In genomic region chr12:131949431-131950181, GRCh38 we compare ENCODE assay signal across 8 cellular contexts. TPM values are rescaled to one million over a fixed set of nuclear protein-coding genes. Genes with fewer than 3 reads are reported as not detected.
DNase-seq lines count a peak whose midpoint lies in the region; ATAC-seq, FAIRE-seq and TF ChIP-seq lines count a peak whose summit lies in the region.

Gene EP400 (plus strand): TSS chr12:131949942. CDS start chr12:131960620, 10,678 bp downstream.

- H3K27me3 Mint-ChIP-seq in T-helper 2 cell treated with Interferon-gamma antibody and Interleukin-4, amounts not matched to agents 5 μg/mL and 100 μg/mL, for 36 hours (ENCODE audit: low read depth) = no peaks in the 10 kb centered on the region
- no peaks in the 10 kb centered on the region for H3K27me3 Mint-ChIP-seq in astrocyte (ENCODE audit: low read depth, unreplicated experiment)

- no peak for FAIRE-seq in astrocyte (lab: Jason Lieb, UNC)

- no peaks in the 10 kb centered on the region for H3K9me3 Mint-ChIP-seq in T-helper 2 cell treated with Interferon-gamma antibody and Interleukin-4, amounts not matched to agents 5 μg/mL and 100 μg/mL, for 36 hours
- no peaks in the 10 kb centered on the region for H3K9me3 Mint-ChIP-seq in astrocyte (ENCODE audit: unreplicated experiment)

- H3K9me3 ChIP-seq in astrocyte (ENCODE audit: insufficient read depth, low read depth, low read length) = no peaks in the 10 kb centered on the region

- peaks cover 28% of the 10 kb centered on the region for H3K4me1 Mint-ChIP-seq in T-helper 2 cell treated with Interferon-gamma antibody and Interleukin-4, amounts not matched to agents 5 μg/mL and 100 μg/mL, for 36 hours (ENCODE audit: low read depth)
- peaks cover 2% of the 10 kb centered on the region for H3K4me1 Mint-ChIP-seq in astrocyte (ENCODE audit: low read depth, unreplicated experiment)

- H3K79me2 ChIP-seq in astrocyte (ENCODE audit: insufficient read depth, low read length) = peaks cover 45% of the 10 kb centered on the region

- peak within 1 kb of the TSS; percentile 88 for H3K4me3 Mint-ChIP-seq in T-helper 2 cell treated with Interferon-gamma antibody and Interleukin-4, amounts not matched to agents 5 μg/mL and 100 μg/mL, for 36 hours
- peak within 1 kb of the TSS; percentile 94 for H3K4me3 Mint-ChIP-seq in astrocyte (ENCODE audit: unreplicated experiment)

- no peak for TF ChIP-seq CTCF in astrocyte (IDR thresholded peaks at IDR 0.05; ENCODE audit: insufficient read depth, low read depth, low read length)

- peaks cover 27% of the 10 kb centered on the region for H4K20me1 ChIP-seq in astrocyte (ENCODE audit: insufficient read depth, low read length)

- H3K27me3 ChIP-seq in astrocyte (ENCODE audit: insufficient read depth, low read length) = no peaks in the 10 kb centered on the region

- DNase-seq in NCI-H1930 (lab: John Stamatoyannopoulos, UW) (peak; percentile 87 to 91), astrocyte (ENCODE audit: low read depth) (peak; percentile 78), hepatic stellate cell (ENCODE audit: low spot score) (peak; percentile 96), retina (peak; percentile 89), cortex of kidney (lab: John Stamatoyannopoulos, UW) (no peak)
- DNase-seq in T-helper 2 cell treated with Interferon-gamma antibody and Interleukin-4, amounts not matched to agents 5 μg/mL and 100 μg/mL, for 36 hours (ENCODE audit: low spot score) = peak; percentile 90

- peak within 1 kb of the TSS; percentile 90 for H3K9ac ChIP-seq in astrocyte (ENCODE audit: low read length)

- no peaks in the 10 kb centered on the region for H3K4me1 ChIP-seq in astrocyte (ENCODE audit: insufficient read depth, low read length)

- peak within 1 kb of the TSS; percentile 72 for H3K27ac ChIP-seq in astrocyte (ENCODE audit: low read depth, low read length)

- peaks cover 3% of the 10 kb centered on the region for H3K36me3 Mint-ChIP-seq in T-helper 2 cell treated with Interferon-gamma antibody and Interleukin-4, amounts not matched to agents 5 μg/mL and 100 μg/mL, for 36 hours (ENCODE audit: low read depth)
- peaks cover 3% of the 10 kb centered on the region for H3K36me3 Mint-ChIP-seq in astrocyte (ENCODE audit: low read depth, unreplicated experiment)

- no peaks in the 10 kb centered on the region for H3K36me3 ChIP-seq in astrocyte (ENCODE audit: insufficient read depth, low read length)

- H2AFZ ChIP-seq in astrocyte (ENCODE audit: low read depth, low read length) = peak within 1 kb of the TSS; percentile 92

- peak within 1 kb of the TSS; percentile 78 for H3K4me3 ChIP-seq in astrocyte (ENCODE audit: insufficient read depth, low read depth, low read length)

- ATAC-seq in GM18498 (IDR thresholded peaks at IDR 0.05; ENCODE audit: unreplicated experiment) (peak; percentile 92), HG02943 (IDR thresholded peaks at IDR 0.05; ENCODE audit: low read depth, unreplicated experiment) (peak; percentile 86)

- H3K4me2 ChIP-seq in astrocyte (ENCODE audit: low read length) = peak within 1 kb of the TSS; percentile 88

- peak within 1 kb of the TSS; percentile 90 for H3K27ac Mint-ChIP-seq in T-helper 2 cell treated with Interferon-gamma antibody and Interleukin-4, amounts not matched to agents 5 μg/mL and 100 μg/mL, for 36 hours
- peak within 1 kb of the TSS; percentile 87 for H3K27ac Mint-ChIP-seq in astrocyte (ENCODE audit: unreplicated experiment)

RNA-seq across cellular contexts. Expression of gene EP400, which starts in this region (rescaled TPM):
- 37.8 and 39.8 TPM in 2 replicates for total RNA-seq in astrocyte
